Comparison of ENCODE assay signal across 8 cellular contexts in genomic region chr7:99504603-99505323, GRCh38. TPM values are rescaled to one million over a fixed set of nuclear protein-coding genes. Genes with fewer than 3 reads are reported as not detected.
DNase-seq lines count a peak whose midpoint lies in the region; ATAC-seq and TF ChIP-seq lines count a peak whose summit lies in the region.

ZKSCAN5 (plus strand) TSS chr7:99504662; CDS start chr7:99506045, 1,383 bp downstream.

- H3K4me3 ChIP-seq in PC-9 (peak within 1 kb of the TSS; percentile 71), muscle layer of colon (ENCODE audit: low read depth in 1 of 2, low read length in 2 of 2) (peak within 1 kb of the TSS; percentile 72 to 94)

- peak within 1 kb of the TSS; percentile 97 for H3K9ac ChIP-seq in muscle layer of colon (ENCODE audit: low read length)

- CTCF ChIA-PET in PC-9 (lab: Charles Lee): no interaction called here

- peaks cover 6% of the 10 kb centered on the region for H3K9me3 Mint-ChIP-seq in activated T-cell treated with anti-CD3 and anti-CD28 coated beads, Interleukin-2, amount 50 U/mL, for 24 hours

- in situ Hi-C loops in KBM-7 (cut with MboI; ENCODE audit: low pct_unique_long_range_greater_than_20kb, low sequenced_read_pairs): no loop called here

- intact Hi-C loops in PC-9 (cut with micrococcal nuclease; ENCODE audit: unreplicated experiment): loop anchor here (1.0 to 2.0 kb wide), 2 partner anchors 32 to 58 kb away; partner anchors contain the start of gene ZNF789

- H3K4me2 ChIP-seq in PC-9: peak within 1 kb of the TSS; percentile 91

- no peak; the same call in 1 of the 2 replicates for TF ChIP-seq CTCF in PC-9 (conservative IDR thresholded peaks at IDR 0.05)

- H3K36me3 ChIP-seq in PC-9 (ENCODE audit: low read depth) (0 out of 2 replicates have a peak, but pooled peaks cover 3% of the 10 kb centered on the region), muscle layer of colon (ENCODE audit: insufficient read depth, low read length) (no peaks in the 10 kb centered on the region)

- BruUV-seq in PC-9 (replicated peaks; lab: Mats Ljungman, UMichigan): no TSS peak

- H3K4me1 Mint-ChIP-seq in activated T-cell treated with anti-CD3 and anti-CD28 coated beads, Interleukin-2, amount 50 U/mL, for 24 hours (ENCODE audit: low read depth): peaks cover 32% of the 10 kb centered on the region

- no peaks in the 10 kb centered on the region for H3K9me2 ChIP-seq in PC-9 (ENCODE audit: insufficient read depth)

- H3K9me3 ChIP-seq in PC-9 (ENCODE audit: insufficient read depth, low read depth): no peaks in the 10 kb centered on the region
- H3K9me3 ChIP-seq in muscle layer of colon (ENCODE audit: low read length): no peaks in the 10 kb centered on the region

- peak within 1 kb of the TSS; percentile 97 for H3K27ac Mint-ChIP-seq in activated T-cell treated with anti-CD3 and anti-CD28 coated beads, Interleukin-2, amount 50 U/mL, for 24 hours

- no peaks in the 10 kb centered on the region for H3K27me3 Mint-ChIP-seq in activated T-cell treated with anti-CD3 and anti-CD28 coated beads, Interleukin-2, amount 50 U/mL, for 24 hours

- H4K20me1 ChIP-seq in PC-9 (ENCODE audit: insufficient read depth): no peaks in the 10 kb centered on the region

- POLR2A ChIA-PET in PC-9 (lab: Charles Lee; ENCODE audit: unreplicated experiment): interaction anchor here (0.6 to 1.1 kb wide), 11 partner anchors 9 to 1747 kb away, joined by 3 to 11 read pairs (median 4); partner anchors contain the start of gene ZNF655

- H3K4me1 ChIP-seq in PC-9 (replicated peaks; ENCODE audit: insufficient read depth) (peaks cover 14% of the 10 kb centered on the region), muscle layer of colon (ENCODE audit: insufficient read depth, low read length) (peaks cover 24% of the 10 kb centered on the region)

- ATAC-seq in GM21717 (IDR thresholded peaks at IDR 0.05; ENCODE audit: unreplicated experiment): peak; percentile 76
- ATAC-seq in esophagus mucosa: peak; percentile 95

- H3F3A ChIP-seq in PC-9 (ENCODE audit: insufficient read depth, low read depth): 0 out of 2 replicates have a peak, but pooled peaks cover 9% of the 10 kb centered on the region

- peaks cover 31% of the 10 kb centered on the region for H3K79me2 ChIP-seq in PC-9 (ENCODE audit: low read depth)

- H3K27ac ChIP-seq in PC-9 (no peak within 1 kb of the TSS), muscle layer of colon (ENCODE audit: low read depth, low read length) (peak within 1 kb of the TSS; percentile 94)

- peak within 1 kb of the TSS; percentile 88 for H3K4me3 Mint-ChIP-seq in activated T-cell treated with anti-CD3 and anti-CD28 coated beads, Interleukin-2, amount 50 U/mL, for 24 hours

- peak within 1 kb of the TSS; percentile 84 for H2AFZ ChIP-seq in PC-9

- no peaks in the 10 kb centered on the region for H3K27me3 ChIP-seq in PC-9 (ENCODE audit: insufficient read depth, low read depth)
- no peaks in the 10 kb centered on the region for H3K27me3 ChIP-seq in muscle layer of colon (ENCODE audit: control insufficient read depth in 1 of 2, insufficient read depth in 2 of 2, low read length in 2 of 2)

- DNase-seq in DMS53 (lab: John Stamatoyannopoulos, UW) (peak; percentile 99), KBM-7 (peak; percentile 98), PC-9 (peak; percentile 82 to 99)
- peak; percentile 99 for DNase-seq in activated T-cell treated with anti-CD3 and anti-CD28 coated beads, Interleukin-2, amount 50 U/mL, for 24 hours
- DNase-seq in stimulated activated CD8-positive, alpha-beta memory T cell treated with anti-CD3 and anti-CD28 coated beads, Interleukin-7, amount 100 ng/mL, for 1 hour (ENCODE audit: low read depth in 2 of 2): peak; percentile 94 to 98

- H3K36me3 Mint-ChIP-seq in activated T-cell treated with anti-CD3 and anti-CD28 coated beads, Interleukin-2, amount 50 U/mL, for 24 hours (ENCODE audit: low read depth): peaks cover 41% of the 10 kb centered on the region

RNA-seq across cellular contexts. Expression of gene ZKSCAN5, which starts in this region (rescaled TPM):
- 10.0 and 13.2 TPM in 2 replicates for total RNA-seq in PC-9 (2021)
- total RNA-seq in esophagus mucosa: 3.3 TPM
